Comparison of ENCODE assay signal across 8 cellular contexts in genomic region chr15:90286678-90287077, GRCh38. TPM values are rescaled to one million over a fixed set of nuclear protein-coding genes. Genes with fewer than 3 reads are reported as not detected.
DNase-seq lines count a peak whose midpoint lies in the region; ATAC-seq, FAIRE-seq and TF ChIP-seq lines count a peak whose summit lies in the region.

No MANE protein-coding gene starts in this region.

- TF ChIP-seq POLR2A in suprapubic skin (IDR thresholded peaks at IDR 0.05) = no peak

- ATAC-seq in activated CD4-positive, alpha-beta T cell treated with anti-CD3 and anti-CD28 coated beads for 36 hours = peak; percentile 83

- H3K4me1 ChIP-seq in keratinocyte (ENCODE audit: control insufficient read depth, extremely low read depth, insufficient read depth, low read length) (no peaks in the 10 kb centered on the region), suprapubic skin (no peaks in the 10 kb centered on the region)

- H3K9ac ChIP-seq in keratinocyte (ENCODE audit: control insufficient read depth, extremely low read depth, insufficient read depth, low read length) = no peak overlapping the region

- H3K4me2 ChIP-seq in keratinocyte (ENCODE audit: control insufficient read depth, extremely low read depth, insufficient read depth, low read depth, low read length) = no peak overlapping the region

- no peak overlapping the region for H2AFZ ChIP-seq in keratinocyte (ENCODE audit: control insufficient read depth, low read length)

- no peak for FAIRE-seq in keratinocyte (lab: Jason Lieb, UNC)

- no peaks in the 10 kb centered on the region for H3K27me3 Mint-ChIP-seq in activated CD4-positive, alpha-beta T cell treated with anti-CD3 and anti-CD28 coated beads for 36 hours

- CTCF ChIA-PET in activated CD4-positive, alpha-beta T cell treated with anti-CD3 and anti-CD28 coated beads for 36 hours (lab: Charles Lee) = interaction anchor here (0.6 to 1.2 kb wide), 7 partner anchors 10 to 144 kb away, joined by 3 to 4 read pairs (median 3); partner anchors contain the start of gene SEMA4B

- no peak overlapping the region for H3K4me3 Mint-ChIP-seq in activated CD4-positive, alpha-beta T cell treated with anti-CD3 and anti-CD28 coated beads for 36 hours

- H3K9me3 ChIP-seq in keratinocyte (ENCODE audit: control insufficient read depth, low read depth, low read length) (no peaks in the 10 kb centered on the region), suprapubic skin (no peaks in the 10 kb centered on the region)

- intact Hi-C loops in activated CD4-positive, alpha-beta T cell treated with anti-CD3 and anti-CD28 coated beads for 36 hours (cut with DNase I, micrococcal nuclease) = loop anchor here (1.0 to 5.0 kb wide), 3 partner anchors 67 to 144 kb away; no protein-coding TSS in a partner anchor

- TF ChIP-seq CTCF in keratinocyte (optimal IDR thresholded peaks at IDR 0.05 in 1 of 3, IDR thresholded peaks at IDR 0.05 in 1 of 3, conservative IDR thresholded peaks at IDR 0.05 in 1 of 3; ENCODE audit: extremely low read depth in 1 of 3, insufficient read depth in 2 of 3, low read length in 3 of 3) (peak in 2 of 3 experiments; percentile 38 to 66), suprapubic skin (IDR thresholded peaks at IDR 0.05) (peak in 1 of 2 donors; percentile 9)

- no peaks in the 10 kb centered on the region for H3K36me3 Mint-ChIP-seq in activated CD4-positive, alpha-beta T cell treated with anti-CD3 and anti-CD28 coated beads for 36 hours (ENCODE audit: low read depth)

- dilution Hi-C loops in keratinocyte (cut with MboI; ENCODE audit: extremely low pct_ligation_motif_present, low sequenced_read_pairs) = no loop called here

- H3K9me1 ChIP-seq in keratinocyte (ENCODE audit: control insufficient read depth, extremely low read depth, insufficient read depth, low read length) = no peaks in the 10 kb centered on the region

- peak; percentile 61 for DNase-seq in activated CD4-positive, alpha-beta T cell treated with anti-CD3 and anti-CD28 coated beads for 36 hours
- no peak for DNase-seq in activated CD4-positive, alpha-beta T cell treated with anti-CD3 and anti-CD28 coated beads for 1 hour
- DNase-seq in MV-4-11 (lab: John Stamatoyannopoulos, UW) = peak; percentile 25
- DNase-seq in activated T-helper 9 cell treated with anti-CD3 and anti-CD28 coated beads, Interleukin-2, amount 50 U/mL, for 16 hours (ENCODE audit: low read depth) = peak; percentile 8
- DNase-seq in keratinocyte (ENCODE audit: low read depth, low spot score) = no peak
- DNase-seq in substantia nigra (lab: John Stamatoyannopoulos, UW) = no peak
- no peak for DNase-seq in NCI-H187 treated with DMSO at 0.1 percent for 48 hours (lab: John Stamatoyannopoulos, UW)
- no peak for DNase-seq in suprapubic skin (ENCODE audit: low spot score in 2 of 2)

- H3K4me1 Mint-ChIP-seq in activated CD4-positive, alpha-beta T cell treated with anti-CD3 and anti-CD28 coated beads for 36 hours = no peaks in the 10 kb centered on the region

- H3K27ac ChIP-seq in keratinocyte (ENCODE audit: control insufficient read depth, insufficient read depth, low read length) = no peak overlapping the region
- no peak overlapping the region for H3K27ac ChIP-seq in substantia nigra (ENCODE audit: low read depth, low read length, poor library complexity, severe bottlenecking)
- no peak overlapping the region for H3K27ac ChIP-seq in suprapubic skin

- POLR2A ChIA-PET in activated CD4-positive, alpha-beta T cell treated with anti-CD3 and anti-CD28 coated beads for 36 hours (lab: Charles Lee) = interaction anchor here (0.7 kb wide), 1 partner anchor 211 kb away, joined by 3 read pairs; no protein-coding TSS in a partner anchor

- H4K20me1 ChIP-seq in keratinocyte (ENCODE audit: control insufficient read depth, extremely low read depth, insufficient read depth, low read length) = no peaks in the 10 kb centered on the region

- no peaks in the 10 kb centered on the region for H3K9me3 Mint-ChIP-seq in activated CD4-positive, alpha-beta T cell treated with anti-CD3 and anti-CD28 coated beads for 36 hours (ENCODE audit: low read depth)

- no peaks in the 10 kb centered on the region for H3K27me3 ChIP-seq in keratinocyte (ENCODE audit: control insufficient read depth, extremely low read depth, insufficient read depth, low read length)
- H3K27me3 ChIP-seq in suprapubic skin = no peaks in the 10 kb centered on the region

- no peaks in the 10 kb centered on the region for H3K79me2 ChIP-seq in keratinocyte (ENCODE audit: control insufficient read depth, insufficient read depth, low read length)

- H3K27ac Mint-ChIP-seq in activated CD4-positive, alpha-beta T cell treated with anti-CD3 and anti-CD28 coated beads for 36 hours = no peak overlapping the region

- H3K4me3 ChIP-seq in keratinocyte (ENCODE audit: control insufficient read depth in 2 of 3, extremely low read depth in 1 of 3, insufficient read depth in 2 of 3, low read depth in 1 of 3, low read length in 3 of 3) (no peak overlapping the region), suprapubic skin (no peak overlapping the region)

- TF ChIP-seq EP300 in suprapubic skin (IDR thresholded peaks at IDR 0.05) = no peak

- no peaks in the 10 kb centered on the region for H3K36me3 ChIP-seq in keratinocyte (ENCODE audit: control insufficient read depth in 2 of 2, extremely low read depth in 1 of 2, insufficient read depth in 2 of 2, low read length in 2 of 2)
- H3K36me3 ChIP-seq in suprapubic skin = no peaks in the 10 kb centered on the region

RNA-seq across cellular contexts. Expression of gene NGRN, which starts 21.2 kb away (rescaled TPM):
- 10 to 100 TPM; 22.0 to 23.9 TPM for total RNA-seq in activated CD4-positive, alpha-beta T cell treated with anti-CD3 and anti-CD28 coated beads for 36 hours
- polyA plus RNA-seq in keratinocyte = 46.3 to 60.0 TPM (median 54.9 TPM) in 3 replicates
- polyA plus RNA-seq in keratinocyte (2011; ENCODE audit: low read depth) = 47.4 TPM
- polyA plus RNA-seq in keratinocyte (2011; cell fraction: cytosol; rRNA removed) = 61.7 and 79.7 TPM in 2 replicates
- 34.7 and 36.9 TPM in 2 replicates for polyA plus RNA-seq in keratinocyte (2011; cell fraction: nucleus; rRNA removed)
- 41.3 and 78.4 TPM in 2 replicates for polyA plus RNA-seq in keratinocyte (2012; ENCODE audit: low replicate concordance)
- polyA minus RNA-seq in keratinocyte = 17.5 to 25.9 TPM (median 21.8 TPM) in 3 replicates
- polyA minus RNA-seq in keratinocyte (2011; cell fraction: cytosol; rRNA and poly(A)+ RNA removed) = 26.7 TPM
- polyA minus RNA-seq in keratinocyte (2011; cell fraction: nucleus; rRNA and poly(A)+ RNA removed) = 9.2 and 12.5 TPM in 2 replicates
- total RNA-seq in suprapubic skin = 10 to 100 TPM; 49.2 to 71.3 (median 61.4) TPM

RNA-seq across cellular contexts. Expression of gene TTLL13, which starts 37.3 kb away (rescaled TPM):
- total RNA-seq in activated CD4-positive, alpha-beta T cell treated with anti-CD3 and anti-CD28 coated beads for 36 hours = under 1 TPM; 0.39 to 0.46 TPM
- polyA plus RNA-seq in keratinocyte = 0.05 to 0.09 TPM (median 0.07 TPM) in 3 replicates
- polyA plus RNA-seq in keratinocyte (2011; ENCODE audit: low read depth) = not detected
- 0.05 and 0.10 TPM in 2 replicates for polyA plus RNA-seq in keratinocyte (2011; cell fraction: cytosol; rRNA removed)
- polyA plus RNA-seq in keratinocyte (2011; cell fraction: nucleus; rRNA removed) = 0.07 and 0.22 TPM in 2 replicates
- polyA plus RNA-seq in keratinocyte (2012; ENCODE audit: low replicate concordance) = not detected in 2 replicates
- 0.22 TPM in 1 of 3 replicates, not detected in the others for polyA minus RNA-seq in keratinocyte
- polyA minus RNA-seq in keratinocyte (2011; cell fraction: cytosol; rRNA and poly(A)+ RNA removed) = not detected
- not detected in 2 replicates for polyA minus RNA-seq in keratinocyte (2011; cell fraction: nucleus; rRNA and poly(A)+ RNA removed)
- under 1 TPM in 1 of 4 donors, not detected in 3; 0.21 TPM for total RNA-seq in suprapubic skin

RNA-seq across cellular contexts. Expression of gene GDPGP1, which starts 52.7 kb away (rescaled TPM):
- total RNA-seq in activated CD4-positive, alpha-beta T cell treated with anti-CD3 and anti-CD28 coated beads for 36 hours = 1 to 10 TPM; 5.6 to 6.6 TPM
- polyA plus RNA-seq in keratinocyte = 0.92 to 2.7 TPM (median 1.0 TPM) in 3 replicates
- not detected for polyA plus RNA-seq in keratinocyte (2011; ENCODE audit: low read depth)
- 0.90 and 1.2 TPM in 2 replicates for polyA plus RNA-seq in keratinocyte (2011; cell fraction: cytosol; rRNA removed)
- polyA plus RNA-seq in keratinocyte (2011; cell fraction: nucleus; rRNA removed) = 3.4 TPM in 2 replicates
- 0.28 and 1.9 TPM in 2 replicates for polyA plus RNA-seq in keratinocyte (2012; ENCODE audit: low replicate concordance)
- 3.2 to 10.8 TPM (median 4.1 TPM) in 3 replicates for polyA minus RNA-seq in keratinocyte
- polyA minus RNA-seq in keratinocyte (2011; cell fraction: cytosol; rRNA and poly(A)+ RNA removed) = 3.8 TPM
- 4.0 and 4.6 TPM in 2 replicates for polyA minus RNA-seq in keratinocyte (2011; cell fraction: nucleus; rRNA and poly(A)+ RNA removed)
- 1 to 10 TPM; 2.2 to 3.6 (median 2.9) TPM for total RNA-seq in suprapubic skin

RNA-seq across cellular contexts. Expression of gene CIB1, which starts 52.9 kb away (rescaled TPM):
- total RNA-seq in activated CD4-positive, alpha-beta T cell treated with anti-CD3 and anti-CD28 coated beads for 36 hours = 100 to 1,000 TPM; 135 to 140 TPM
- polyA plus RNA-seq in keratinocyte = 70.9 to 83.0 TPM (median 80.6 TPM) in 3 replicates
- 33.8 TPM for polyA plus RNA-seq in keratinocyte (2011; ENCODE audit: low read depth)
- 51.8 and 74.3 TPM in 2 replicates for polyA plus RNA-seq in keratinocyte (2011; cell fraction: cytosol; rRNA removed)
- 46.8 and 61.8 TPM in 2 replicates for polyA plus RNA-seq in keratinocyte (2011; cell fraction: nucleus; rRNA removed)
- polyA plus RNA-seq in keratinocyte (2012; ENCODE audit: low replicate concordance) = 54.8 and 97.3 TPM in 2 replicates
- 35.8 to 66.9 TPM (median 47.6 TPM) in 3 replicates for polyA minus RNA-seq in keratinocyte
- polyA minus RNA-seq in keratinocyte (2011; cell fraction: cytosol; rRNA and poly(A)+ RNA removed) = 38.2 TPM
- 8.5 and 8.9 TPM in 2 replicates for polyA minus RNA-seq in keratinocyte (2011; cell fraction: nucleus; rRNA and poly(A)+ RNA removed)
- 10 to 100 TPM; 16.2 to 41.9 (median 29.7) TPM for total RNA-seq in suprapubic skin

Comparison
In these comparisons a context has a peak if more than half of its experiments do, and no peak if none do; other contexts are left out.
1. DNase-seq: peak in activated CD4-positive, alpha-beta T cell treated with anti-CD3 and anti-CD28 coated beads for 36 hours (single experiment), MV-4-11 (single experiment) and activated T-helper 9 cell treated with anti-CD3 and anti-CD28 coated beads, Interleukin-2, amount 50 U/mL, for 16 hours (single experiment); none in activated CD4-positive, alpha-beta T cell treated with anti-CD3 and anti-CD28 coated beads for 1 hour (single experiment), keratinocyte (single experiment), substantia nigra (0 of 49), NCI-H187 treated with DMSO at 0.1 percent for 48 hours (single experiment) and suprapubic skin (0 of 2).